Comparison of ENCODE assay signal across 8 cellular contexts in genomic region chr10:118046491-118047362, GRCh38. TPM values are rescaled to one million over a fixed set of nuclear protein-coding genes. Genes with fewer than 3 reads are reported as not detected.
DNase-seq lines count a peak whose midpoint lies in the region; ATAC-seq and TF ChIP-seq lines count a peak whose summit lies in the region.

A gene with protein sequence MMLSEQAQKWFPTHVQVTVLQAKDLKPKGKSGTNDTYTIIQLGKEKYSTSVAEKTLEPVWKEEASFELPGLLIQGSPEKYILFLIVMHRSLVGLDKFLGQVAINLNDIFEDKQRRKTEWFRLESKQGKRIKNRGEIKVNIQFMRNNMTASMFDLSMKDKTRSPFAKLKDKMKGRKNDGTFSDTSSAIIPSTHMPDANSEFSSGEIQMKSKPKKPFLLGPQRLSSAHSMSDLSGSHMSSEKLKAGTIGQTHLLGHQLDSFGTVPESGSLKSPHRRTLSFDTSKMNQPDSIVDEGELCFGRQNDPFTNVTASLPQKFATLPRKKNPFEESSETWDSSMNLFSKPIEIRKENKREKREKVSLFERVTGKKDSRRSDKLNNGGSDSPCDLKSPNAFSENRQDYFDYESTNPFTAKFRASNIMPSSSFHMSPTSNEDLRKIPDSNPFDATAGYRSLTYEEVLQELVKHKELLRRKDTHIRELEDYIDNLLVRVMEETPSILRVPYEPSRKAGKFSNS (minus strand): TSS chr10:118046941. CDS start chr10:118046163, 778 bp downstream.

- intact Hi-C loops in activated B cell treated with CpG ODN at 0.5 μM for 24 hours (cut with micrococcal nuclease), result loop anchor here (1.0 to 10.0 kb wide), 5 partner anchors 296 to 1548 kb away; partner anchors contain the start of genes CACUL1, ENO4, FAM204A and PDZD8

- peak within 1 kb of the TSS; percentile 89 for H3K4me3 Mint-ChIP-seq in activated B cell treated with CpG ODN at 0.5 μM for 24 hours

- CTCF ChIA-PET in activated B cell treated with CpG ODN at 0.5 μM for 24 hours (lab: Charles Lee), result no interaction called here

- POLR2A ChIA-PET in activated B cell treated with CpG ODN at 0.5 μM for 24 hours (lab: Charles Lee), result interaction anchor here (0.6 to 1.0 kb wide), 2 partner anchors 10 to 391 kb away, joined by 3 read pairs; no protein-coding TSS in a partner anchor

- H3K27me3 Mint-ChIP-seq in activated B cell treated with CpG ODN at 0.5 μM for 24 hours, result no peaks in the 10 kb centered on the region

- H3K4me1 Mint-ChIP-seq in activated B cell treated with CpG ODN at 0.5 μM for 24 hours, result peaks cover 38% of the 10 kb centered on the region

- peak within 1 kb of the TSS; percentile 83 for H3K27ac ChIP-seq in caudate nucleus (ENCODE audit: low read depth, low read length)

- H3K9me3 Mint-ChIP-seq in activated B cell treated with CpG ODN at 0.5 μM for 24 hours, result no peaks in the 10 kb centered on the region

- H3K27ac Mint-ChIP-seq in activated B cell treated with CpG ODN at 0.5 μM for 24 hours, result peak within 1 kb of the TSS; percentile 66

- DNase-seq in AG08396 (ENCODE audit: low spot score) (peak; percentile 95), NCI-H2196 (lab: John Stamatoyannopoulos, UW; ENCODE audit: unreplicated experiment) (peak; percentile 76), activated B cell treated with CpG ODN at 0.5 μM for 24 hours (peak; percentile 98), caudate nucleus (lab: John Stamatoyannopoulos, UW) (peak; percentile 58 to 97 (median 94)), islet precursor cell (peak; percentile 97)
- DNase-seq in stimulated activated CD4-positive, alpha-beta T cell treated with anti-CD3 and anti-CD28 coated beads, Interleukin-12 subunit alpha, Interleukin-12 subunit beta, amount 100 ng/mL, for 4 hours, result peak; percentile 95

- no peak for TF ChIP-seq CTCF in activated B cell treated with CpG ODN at 0.5 μM for 24 hours (IDR thresholded peaks at IDR 0.05)

- ATAC-seq in GM18870 (IDR thresholded peaks at IDR 0.05; ENCODE audit: unreplicated experiment), result peak; percentile 88
- peak; percentile 98 for ATAC-seq in HG03108 (IDR thresholded peaks at IDR 0.05; ENCODE audit: unreplicated experiment)
- peak; percentile 92 for ATAC-seq in activated B cell treated with CpG ODN at 0.5 μM for 24 hours (ENCODE audit: low read depth)

- H3K36me3 Mint-ChIP-seq in activated B cell treated with CpG ODN at 0.5 μM for 24 hours (ENCODE audit: low read depth), result no peaks in the 10 kb centered on the region

RNA-seq across cellular contexts. Expression of the gene that starts here (rescaled TPM):
- total RNA-seq in activated B cell treated with CpG ODN at 0.5 μM for 24 hours, result 20.4 and 33.2 TPM in 2 replicates

Comparison
In these comparisons a context has a peak if more than half of its experiments do, and no peak if none do; other contexts are left out.
1. Peak in every context shown above with its lines: DNase-seq, ATAC-seq and H3K27ac ChIP-seq.